In the genomic region with DNA sequence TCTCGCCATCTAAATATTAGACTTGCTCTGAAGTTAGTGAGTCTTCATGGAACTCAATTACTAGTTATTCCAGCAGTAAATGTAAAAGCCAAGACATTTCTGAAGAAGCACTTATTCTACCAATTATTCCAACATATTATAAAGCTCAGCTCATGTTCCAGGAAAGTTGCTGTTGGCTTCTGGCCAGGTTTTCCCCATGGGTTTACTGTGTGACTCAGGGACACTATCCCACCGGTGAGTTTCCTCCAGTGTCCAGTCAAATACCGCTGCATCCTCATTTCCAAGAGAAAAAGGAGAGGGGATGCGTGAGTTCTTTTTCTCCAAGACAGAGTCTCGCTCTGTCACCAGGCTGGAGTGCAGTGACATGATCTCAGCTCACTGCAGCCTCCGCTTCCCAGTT, we compare ENCODE assay signal across 17 cellular contexts. TPM values are rescaled to one million over a fixed set of nuclear protein-coding genes. Genes with fewer than 3 reads are reported as not detected.
DNase-seq lines count a peak whose midpoint lies in the region; ATAC-seq and TF ChIP-seq lines count a peak whose summit lies in the region.
"Had no signal": no experiment of that assay in that cellular context is flagged by ENCODE, and none has a peak within 500 bp of the region (broad histone marks: within the 10 kb centered on the region; RNA-seq: fewer than 3 reads in every experiment).

No MANE protein-coding gene starts in this region.

- H3K36me3 Mint-ChIP-seq in stimulated activated naive CD8-positive, alpha-beta T cell treated with anti-CD3 and anti-CD28 coated beads, Interleukin-15, Interleukin-2, amounts not matched to agents 100 ng/mL and 50 ng/mL, for 24 hours (ENCODE audit: low read depth): peaks cover 40% of the 10 kb centered on the region
- peaks cover 18% of the 10 kb centered on the region for H3K36me3 Mint-ChIP-seq in activated CD4-positive, alpha-beta memory T cell treated with anti-CD3 and anti-CD28 coated beads, Interleukin-2, amount 10 ng/mL, durations not matched to agents 7 days and 5 days (ENCODE audit: low read depth)

- H3K9me3 Mint-ChIP-seq in stimulated activated naive CD8-positive, alpha-beta T cell treated with anti-CD3 and anti-CD28 coated beads, Interleukin-15, Interleukin-2, amounts not matched to agents 100 ng/mL and 50 ng/mL, for 24 hours: no peaks in the 10 kb centered on the region
- H3K9me3 Mint-ChIP-seq in activated CD4-positive, alpha-beta memory T cell treated with anti-CD3 and anti-CD28 coated beads, Interleukin-2, amount 10 ng/mL, durations not matched to agents 7 days and 5 days: no peaks in the 10 kb centered on the region

- CTCF ChIA-PET in activated CD4-positive, alpha-beta memory T cell treated with anti-CD3 and anti-CD28 coated beads, Interleukin-2, amount 10 ng/mL, durations not matched to agents 7 days and 5 days (lab: Charles Lee): interaction anchor here (1.2 kb wide), 1 partner anchor 20 kb away, joined by 3 read pairs; no protein-coding TSS in a partner anchor

- H3K4me3 Mint-ChIP-seq in stimulated activated naive CD8-positive, alpha-beta T cell treated with anti-CD3 and anti-CD28 coated beads, Interleukin-15, Interleukin-2, amounts not matched to agents 100 ng/mL and 50 ng/mL, for 24 hours: no peak overlapping the region
- no peak overlapping the region for H3K4me3 Mint-ChIP-seq in activated CD4-positive, alpha-beta memory T cell treated with anti-CD3 and anti-CD28 coated beads, Interleukin-2, amount 10 ng/mL, durations not matched to agents 7 days and 5 days

- no peaks in the 10 kb centered on the region for H3K4me1 Mint-ChIP-seq in stimulated activated naive CD8-positive, alpha-beta T cell treated with anti-CD3 and anti-CD28 coated beads, Interleukin-15, Interleukin-2, amounts not matched to agents 100 ng/mL and 50 ng/mL, for 24 hours (ENCODE audit: low read depth)
- H3K4me1 Mint-ChIP-seq in activated CD4-positive, alpha-beta memory T cell treated with anti-CD3 and anti-CD28 coated beads, Interleukin-2, amount 10 ng/mL, durations not matched to agents 7 days and 5 days: no peaks in the 10 kb centered on the region

- H3K27me3 Mint-ChIP-seq in stimulated activated naive CD8-positive, alpha-beta T cell treated with anti-CD3 and anti-CD28 coated beads, Interleukin-15, Interleukin-2, amounts not matched to agents 100 ng/mL and 50 ng/mL, for 24 hours: no peaks in the 10 kb centered on the region
- no peaks in the 10 kb centered on the region for H3K27me3 Mint-ChIP-seq in activated CD4-positive, alpha-beta memory T cell treated with anti-CD3 and anti-CD28 coated beads, Interleukin-2, amount 10 ng/mL, durations not matched to agents 7 days and 5 days

- DNase-seq in stimulated activated naive CD8-positive, alpha-beta T cell treated with anti-CD3 and anti-CD28 coated beads, Interleukin-15, Interleukin-2, amounts not matched to agents 100 U/mL and 50 U/mL, for 24 hours: no peak
- peak; percentile 14 for DNase-seq in choroid plexus epithelial cell (ENCODE audit: low read depth)
- peak; percentile 26 for DNase-seq in iris pigment epithelial cell (ENCODE audit: low read depth)
- no peak for DNase-seq in activated CD4-positive, alpha-beta memory T cell treated with anti-CD3 and anti-CD28 coated beads, Interleukin-2, amount 10 ng/mL, durations not matched to agents 7 days and 5 days
- no peak for DNase-seq in KBM-7
- no peak for DNase-seq in NCI-H2227 treated with DMSO at 0.1 percent for 48 hours (lab: John Stamatoyannopoulos, UW)
- DNase-seq: DMS53, GM23248, MG63, NCI-H1092 treated with DMSO at 0.1 percent for 48 hours, NCI-H1694, NCI-H446, NCI-H748 treated with DMSO at 0.1 percent for 48 hours, Right ventricle myocardium superior had no signal

- H3K27ac Mint-ChIP-seq in stimulated activated naive CD8-positive, alpha-beta T cell treated with anti-CD3 and anti-CD28 coated beads, Interleukin-15, Interleukin-2, amounts not matched to agents 100 ng/mL and 50 ng/mL, for 24 hours: peak overlapping the region; percentile 9
- H3K27ac Mint-ChIP-seq in activated CD4-positive, alpha-beta memory T cell treated with anti-CD3 and anti-CD28 coated beads, Interleukin-2, amount 10 ng/mL, durations not matched to agents 7 days and 5 days: no peak overlapping the region

- TF ChIP-seq CTCF in choroid plexus epithelial cell (conservative IDR thresholded peaks at IDR 0.05; ENCODE audit: low read depth, low read length): no peak

- POLR2A ChIA-PET in activated CD4-positive, alpha-beta memory T cell treated with anti-CD3 and anti-CD28 coated beads, Interleukin-2, amount 10 ng/mL, durations not matched to agents 7 days and 5 days (lab: Charles Lee): interaction anchor here (1.6 kb wide), 1 partner anchor 32 kb away, joined by 4 read pairs; the partner anchor contains the start of gene TAF1A

- no peak overlapping the region for H3K4me3 ChIP-seq in choroid plexus epithelial cell (ENCODE audit: low read depth, low read length)
- H3K4me3 ChIP-seq: A549, GM23248, MG63 had no signal

- in situ Hi-C loops in KBM-7 (cut with MboI; ENCODE audit: low pct_unique_long_range_greater_than_20kb, low sequenced_read_pairs): no loop called here

- ATAC-seq in stimulated activated naive CD8-positive, alpha-beta T cell treated with anti-CD3 and anti-CD28 coated beads, Interleukin-15, Interleukin-2, amounts not matched to agents 100 U/mL and 50 U/mL, for 24 hours: no peak
- ATAC-seq: A549, HCT116 had no signal

RNA-seq across cellular contexts. Expression of gene HHIPL2, which starts 9.2 kb away (rescaled TPM):
- total RNA-seq in activated CD4-positive, alpha-beta memory T cell treated with anti-CD3 and anti-CD28 coated beads, Interleukin-2, amount 10 ng/mL, durations not matched to agents 7 days and 5 days: under 1 TPM in 1 of 2 experiments, not detected in 1; 0.10 TPM
- total RNA-seq: Right ventricle myocardium superior had no signal

RNA-seq across cellular contexts. Expression of gene TAF1A, which starts 32.6 kb away (rescaled TPM):
- 10 to 100 TPM in 1 of 2 experiments, 1 to 10 TPM in 1; 9.1 to 10.0 TPM for total RNA-seq in activated CD4-positive, alpha-beta memory T cell treated with anti-CD3 and anti-CD28 coated beads, Interleukin-2, amount 10 ng/mL, durations not matched to agents 7 days and 5 days

Comparison
In these comparisons a context has a peak if more than half of its experiments do, and no peak if none do; other contexts are left out.
1. DNase-seq: peak in choroid plexus epithelial cell (single experiment) and iris pigment epithelial cell (single experiment); none in stimulated activated naive CD8-positive, alpha-beta T cell treated with anti-CD3 and anti-CD28 coated beads, Interleukin-15, Interleukin-2, amounts not matched to agents 100 U/mL and 50 U/mL, for 24 hours (single experiment), activated CD4-positive, alpha-beta memory T cell treated with anti-CD3 and anti-CD28 coated beads, Interleukin-2, amount 10 ng/mL, durations not matched to agents 7 days and 5 days (single experiment), KBM-7 (single experiment) and NCI-H2227 treated with DMSO at 0.1 percent for 48 hours (single experiment).